In genomic region chr11:45850446-45850845, GRCh38 we compare ENCODE assay signal across 1 cellular context.
TF ChIP-seq lines count a peak whose summit lies in the region.

No MANE protein-coding gene starts in this region.

TF ChIP-seq in SK-N-SH treated with all-trans-retinoic acid at 6 μM for 48 hours, 23 proteins besides CTCF, POLR2A, EP300 and RAD21 (continued from another document):
- TF ChIP-seq TSHZ2 (CRISPR knock-in tag; IDR thresholded peaks at IDR 0.05), result no peak
